Comparison of ENCODE assay signal across 20 cellular contexts in genomic region chr11:62140302-62141110, GRCh38. TPM values are rescaled to one million over a fixed set of nuclear protein-coding genes. Genes with fewer than 3 reads are reported as not detected.
DNase-seq lines count a peak whose midpoint lies in the region; ATAC-seq and TF ChIP-seq lines count a peak whose summit lies in the region.
"Had no signal": no experiment of that assay in that cellular context is flagged by ENCODE, and none has a peak within 500 bp of the region (broad histone marks: within the 10 kb centered on the region; RNA-seq: fewer than 3 reads in every experiment).

No MANE protein-coding gene starts in this region.

- H3K9me3 ChIP-seq in Peyer's patch (no peaks in the 10 kb centered on the region), testis (no peaks in the 10 kb centered on the region)
- H3K9me3 ChIP-seq: MG63 had no signal

- intact Hi-C loops in testis (cut with DNase I; ENCODE audit: low total_unique reads), result no loop called here

- no peak for TF ChIP-seq POLR2A in Peyer's patch (IDR thresholded peaks at IDR 0.05)
- TF ChIP-seq POLR2A in testis (IDR thresholded peaks at IDR 0.05), result no peak

- 94 to 97% methylated on average over 19 to 24 of the region's 24 CpGs for WGBS in testis, 2 donors

- no peaks in the 10 kb centered on the region for H3K27me3 ChIP-seq in Peyer's patch
- H3K27me3 ChIP-seq in testis, result no peaks in the 10 kb centered on the region
- H3K27me3 ChIP-seq: MG63 had no signal

- no peak overlapping the region for H3K4me3 ChIP-seq in Peyer's patch
- H3K4me3 ChIP-seq in testis, result no peak overlapping the region
- H3K4me3 ChIP-seq: MG63 had no signal

- no peak for ATAC-seq in left lobe of liver
- no peak for ATAC-seq in HG03460 (IDR thresholded peaks at IDR 0.05; ENCODE audit: unreplicated experiment)

- H3K27ac ChIP-seq in Peyer's patch (no peak overlapping the region), testis (no peak overlapping the region)
- H3K27ac ChIP-seq: C4-2B had no signal

- H3K4me1 ChIP-seq in Peyer's patch (no peaks in the 10 kb centered on the region), testis (peaks cover 7% of the 10 kb centered on the region)

- TF ChIP-seq CTCF in Peyer's patch (IDR thresholded peaks at IDR 0.05), result no peak
- no peak for TF ChIP-seq CTCF in testis (IDR thresholded peaks at IDR 0.05)

- peaks cover 0 to 66% (median 0%) of the 10 kb centered on the region in 3 donors for H3K36me3 ChIP-seq in Peyer's patch
- no peaks in the 10 kb centered on the region for H3K36me3 ChIP-seq in testis (ENCODE audit: low read depth, missing control alignments)

- peak; percentile 56 for DNase-seq in activated effector memory CD4-positive, alpha-beta T cell treated with anti-CD3 and anti-CD28 coated beads, Interleukin-2, amount 50 U/mL, for 16 hours
- no peak for DNase-seq in activated effector memory CD4-positive, alpha-beta T cell treated with Interleukin-2 at 50 U/mL for 16 hours
- peak in 2 of 3 donors; percentile 4 to 24 for DNase-seq in Peyer's patch
- DNase-seq in left lobe of liver (ENCODE audit: low spot score), result peak; percentile 35
- DNase-seq in testis, result peak; percentile 9
- no peak for DNase-seq in H4 (ENCODE audit: low spot score)
- DNase-seq in NCI-H446 treated with DMSO at 0.1 percent for 48 hours (lab: John Stamatoyannopoulos, UW), result no peak
- DNase-seq: DMS153, HFFc6, Karpas-422, MG63, NCI-H1105, NCI-H1694, NCI-H345, NCI-H69, SIG-M5 had no signal

RNA-seq across cellular contexts. Expression of gene INCENP, which starts 16.7 kb away (rescaled TPM):
- total RNA-seq in Peyer's patch (100 to 1,000 TPM in 1 of 4 donors, 10 to 100 TPM in 3; 21.4 to 120 (median 31.4) TPM), left lobe of liver (7.3 TPM), testis (10 to 100 TPM; 42.0 to 46.6 TPM)
- polyA plus RNA-seq in testis (ENCODE audit: insufficient read depth, low read depth, low replicate concordance), result 25.0 TPM
- 33.3 and 48.9 TPM in 2 replicates for total RNA-seq in H4 (2014; rRNA removed; shearing (Covaris generic))

RNA-seq across cellular contexts. Expression of gene SCGB1D1, which starts 49.5 kb away (rescaled TPM):
- not detected for total RNA-seq in Peyer's patch
- total RNA-seq in left lobe of liver, result not detected
- not detected for total RNA-seq in testis
- polyA plus RNA-seq in testis (ENCODE audit: insufficient read depth, low read depth, low replicate concordance), result not detected
- total RNA-seq in H4 (2014; rRNA removed; shearing (Covaris generic)), result not detected in 2 replicates
- total RNA-seq: A673, H1, HFFc6 had no signal
- polyA plus RNA-seq: H1 had no signal

Comparison
In these comparisons a context has a peak if more than half of its experiments do, and no peak if none do; other contexts are left out.
1. DNase-seq: peak in activated effector memory CD4-positive, alpha-beta T cell treated with anti-CD3 and anti-CD28 coated beads, Interleukin-2, amount 50 U/mL, for 16 hours (single experiment), Peyer's patch (2 of 3), left lobe of liver (single experiment) and testis (single experiment); none in activated effector memory CD4-positive, alpha-beta T cell treated with Interleukin-2 at 50 U/mL for 16 hours (single experiment), H4 (single experiment) and NCI-H446 treated with DMSO at 0.1 percent for 48 hours (single experiment).